ENCODE assay signal across 22 cellular contexts in genomic region chrX:125627676-125628075, GRCh38.
"Had no signal": no experiment of that assay in that cellular context is flagged by ENCODE, and none has a peak within 500 bp of the region (broad histone marks: within the 10 kb centered on the region; RNA-seq: fewer than 3 reads in every experiment).

No MANE protein-coding gene starts in this region.

- H3K4me3 ChIP-seq: left ventricle myocardium inferior, lung, ovary, right atrium auricular region, right lobe of liver, skin epidermis, suprapubic skin, thoracic aorta, tibial artery, upper lobe of right lung had no signal

- ATAC-seq: natural killer cell; right lobe of liver; stimulated activated effector memory CD8-positive, alpha-beta T cell treated with anti-CD3 and anti-CD28 coated beads, Interleukin-12 subunit alpha, Interleukin-12 subunit beta, amount 100 ng/mL, for 72 hours; upper lobe of right lung had no signal

- FAIRE-seq: urothelium cell line had no signal

- DNase-seq: islet precursor cell; left ventricle myocardium inferior; mesendoderm; naive B cell; natural killer cell; nephron progenitor cell; ovary; right lobe of liver; stimulated activated CD4-positive, alpha-beta T cell treated with anti-CD3 and anti-CD28 coated beads, Interleukin-12 subunit alpha, Interleukin-12 subunit beta, amount 100 ng/mL, for 4 hours; stimulated activated CD4-positive, alpha-beta T cell treated with anti-CD3 and anti-CD28 coated beads, Interleukin-15, amount 100 ng/mL, for 24 hours; stimulated activated CD4-positive, alpha-beta T cell treated with anti-CD3 and anti-CD28 coated beads, Interleukin-4, amount 100 ng/mL, for 24 hours; stimulated activated naive CD4-positive, alpha-beta T cell; tibial artery; trophoblast cell; upper lobe of right lung had no signal

- H3K27me3 ChIP-seq: ovary, right atrium auricular region, right lobe of liver, suprapubic skin, tibial artery, upper lobe of right lung had no signal

- H3K36me3 ChIP-seq: left ventricle myocardium inferior, ovary, right atrium auricular region, right lobe of liver, suprapubic skin, thoracic aorta, tibial artery, upper lobe of right lung had no signal
